Comparison of ENCODE assay signal across 8 cellular contexts in genomic region chr17:17694229-17695081, GRCh38. TPM values are rescaled to one million over a fixed set of nuclear protein-coding genes. Genes with fewer than 3 reads are reported as not detected.
DNase-seq lines count a peak whose midpoint lies in the region; FAIRE-seq and TF ChIP-seq lines count a peak whose summit lies in the region.

No MANE protein-coding gene starts in this region.

- H3K4me3 ChIP-seq in BE2C (ENCODE audit: low read depth, low read length) (peak overlapping the region; percentile 61), SJSA1 (peak overlapping the region; percentile 52), suprapubic skin (peak overlapping the region; percentile 70)

- TF ChIP-seq EP300 in suprapubic skin (IDR thresholded peaks at IDR 0.05), result no peak

- H3K9me3 ChIP-seq in BE2C, result no peaks in the 10 kb centered on the region
- H3K9me3 ChIP-seq in SJSA1 (replicated peaks), result no peaks in the 10 kb centered on the region
- H3K9me3 ChIP-seq in suprapubic skin, result no peaks in the 10 kb centered on the region

- peak; percentile 86 for FAIRE-seq in HTR-8/SVneo (lab: Jason Lieb, UNC)

- TF ChIP-seq CTCF in BE2C (IDR thresholded peaks at IDR 0.05; ENCODE audit: low read depth, low read length), result no peak
- TF ChIP-seq CTCF in suprapubic skin (IDR thresholded peaks at IDR 0.05), result no peak

- H3K4me1 ChIP-seq in BE2C, result peaks cover 25% of the 10 kb centered on the region
- H3K4me1 ChIP-seq in SJSA1 (replicated peaks), result peaks cover 79% of the 10 kb centered on the region
- peaks cover 81% of the 10 kb centered on the region for H3K4me1 ChIP-seq in suprapubic skin

- WGBS in suprapubic skin, result 0% methylated on average over 12 of the region's 87 CpGs

- H3K27ac ChIP-seq in SJSA1 (peak overlapping the region; percentile 85), suprapubic skin (peak overlapping the region; percentile 99)

- DNase-seq in BE2C (peak; percentile 59), GM19240 (ENCODE audit: insufficient read length, low spot score) (peak; percentile 72), HTR-8/SVneo (ENCODE audit: insufficient read length, low spot score) (peak; percentile 86), SJSA1 (ENCODE audit: low read depth in 1 of 2, low spot score in 2 of 2) (peak; percentile 73 to 81), germinal center (ENCODE audit: low spot score) (peak; percentile 87), nucleus accumbens (lab: John Stamatoyannopoulos, UW) (peak in 50 of 56 donors; percentile 48 to 88 (median 72)), suprapubic skin (ENCODE audit: low spot score in 2 of 2) (peak in 1 of 2 donors; percentile 88)
- DNase-seq in activated naive CD4-positive, alpha-beta T cell (lab: John Stamatoyannopoulos, UW), result peak in 3 of 4 experiments; percentile 27 to 64 (median 59)

- no peaks in the 10 kb centered on the region for H3K36me3 ChIP-seq in BE2C
- H3K36me3 ChIP-seq in SJSA1, result peaks cover 3% of the 10 kb centered on the region; the same call in 1 of the 2 replicates
- no peaks in the 10 kb centered on the region for H3K36me3 ChIP-seq in suprapubic skin

- peak in 1 of 2 donors; percentile 60 for TF ChIP-seq POLR2A in suprapubic skin (IDR thresholded peaks at IDR 0.05)

- H3K27me3 ChIP-seq in BE2C (no peaks in the 10 kb centered on the region), SJSA1 (replicated peaks) (no peaks in the 10 kb centered on the region), suprapubic skin (no peaks in the 10 kb centered on the region)

RNA-seq across cellular contexts. Expression of gene RAI1, which starts 13.2 kb away (rescaled TPM):
- polyA plus RNA-seq in BE2C (2012; ENCODE audit: insufficient read depth, insufficient read length, low read depth), result 26.3 TPM
- total RNA-seq in SJSA1 (2014; rRNA removed; shearing (Covaris generic)), result 7.6 and 12.7 TPM in 2 replicates
- total RNA-seq in suprapubic skin, result 10 to 100 TPM; 20.3 to 46.1 (median 30.4) TPM
